ENCODE assay signal across 8 cellular contexts in genomic region chr9:85740821-85741111, GRCh38. TPM values are rescaled to one million over a fixed set of nuclear protein-coding genes. Genes with fewer than 3 reads are reported as not detected.
A peak's percentile ranks its signal among the peaks of the same experiment; 100 is the strongest.
DNase-seq lines count a peak whose midpoint lies in the region; ATAC-seq and TF ChIP-seq lines count a peak whose summit lies in the region.

No MANE protein-coding gene starts in this region.

- H3K4me3 ChIP-seq in OCI-LY7 (ENCODE audit: low read depth, low read length, poor library complexity, severe bottlenecking) = peak overlapping the region; percentile 92
- peak overlapping the region; percentile 92 for H3K4me3 ChIP-seq in mononuclear cell (ENCODE audit: low read length)

- no peak for ATAC-seq in GM21367 (IDR thresholded peaks at IDR 0.05; ENCODE audit: unreplicated experiment)

- TF ChIP-seq CTCF in OCI-LY7 (conservative IDR thresholded peaks at IDR 0.05; ENCODE audit: low read length) = no peak

- peaks cover 23% of the 10 kb centered on the region for H4K20me1 ChIP-seq in OCI-LY7 (ENCODE audit: insufficient read depth, low read length)

- H3K9me3 ChIP-seq in OCI-LY7 (ENCODE audit: low read length) (no peaks in the 10 kb centered on the region), mononuclear cell (ENCODE audit: low read depth, low read length) (no peaks in the 10 kb centered on the region)

- H3K4me1 ChIP-seq in OCI-LY7 (ENCODE audit: insufficient read depth, low read length, poor library complexity, severe bottlenecking) (peaks cover 10% of the 10 kb centered on the region), mononuclear cell (ENCODE audit: insufficient read depth, low read length) (peaks cover 53% of the 10 kb centered on the region)

- DNase-seq in NCI-H2107 treated with DMSO at 0.1 percent for 48 hours (lab: John Stamatoyannopoulos, UW; ENCODE audit: unreplicated experiment) (peak; percentile 8), NCI-H2107 (lab: John Stamatoyannopoulos, UW) (no peak), OCI-LY7 (ENCODE audit: low spot score) (no peak), NCI-H774 (lab: John Stamatoyannopoulos, UW) (no peak)
- DNase-seq in stimulated activated CD4-positive, alpha-beta T cell treated with anti-CD3 and anti-CD28 coated beads, Interleukin-4, amount 100 ng/mL, for 24 hours = no peak

- H3K4me2 ChIP-seq in OCI-LY7 (ENCODE audit: low read length) = peak overlapping the region; percentile 79

- peaks cover 50% of the 10 kb centered on the region for H3K79me2 ChIP-seq in OCI-LY7 (ENCODE audit: insufficient read depth, low read depth, low read length)

- no peaks in the 10 kb centered on the region for H3K36me3 ChIP-seq in OCI-LY7 (ENCODE audit: insufficient read depth, low read length)

- peak overlapping the region; percentile 63 for H3K27ac ChIP-seq in OCI-LY7 (ENCODE audit: low read depth, low read length, poor library complexity, severe bottlenecking)
- peak overlapping the region; percentile 63 for H3K27ac ChIP-seq in cingulate gyrus (ENCODE audit: low read depth, low read length)

- H3K9me2 ChIP-seq in OCI-LY7 (ENCODE audit: insufficient read depth, low read length) = no peaks in the 10 kb centered on the region

- H3K27me3 ChIP-seq in mononuclear cell (ENCODE audit: insufficient read depth, low read length) = no peaks in the 10 kb centered on the region

- CTCF ChIA-PET in OCI-LY7 (lab: Charles Lee; ENCODE audit: unreplicated experiment) = no interaction called here

- BruUV-seq in OCI-LY7 (replicated peaks; lab: Mats Ljungman, UMichigan) = no TSS peak

- peak overlapping the region; percentile 48; the same call in 1 of the 2 replicates for H2AFZ ChIP-seq in OCI-LY7 (ENCODE audit: low read length)

- POLR2A ChIA-PET in OCI-LY7 (lab: Charles Lee) = no interaction called here

- intact Hi-C loops in OCI-LY7 (cut with micrococcal nuclease; ENCODE audit: unreplicated experiment) = loop anchor here (2.0 to 5.0 kb wide), 3 partner anchors 42 to 1758 kb away; partner anchors contain the start of genes HNRNPK, RMI1 and TUT7

RNA-seq across cellular contexts. Expression of gene AGTPBP1, which starts 1.0 kb away (rescaled TPM):
- 24.2 and 31.0 TPM in 2 replicates for total RNA-seq in OCI-LY7 (2014; rRNA removed; shearing (Covaris generic))
- total RNA-seq in OCI-LY7 (2022) (37.2 and 45.8 TPM in 2 replicates), mononuclear cell (147 TPM)
